In the genomic region with DNA sequence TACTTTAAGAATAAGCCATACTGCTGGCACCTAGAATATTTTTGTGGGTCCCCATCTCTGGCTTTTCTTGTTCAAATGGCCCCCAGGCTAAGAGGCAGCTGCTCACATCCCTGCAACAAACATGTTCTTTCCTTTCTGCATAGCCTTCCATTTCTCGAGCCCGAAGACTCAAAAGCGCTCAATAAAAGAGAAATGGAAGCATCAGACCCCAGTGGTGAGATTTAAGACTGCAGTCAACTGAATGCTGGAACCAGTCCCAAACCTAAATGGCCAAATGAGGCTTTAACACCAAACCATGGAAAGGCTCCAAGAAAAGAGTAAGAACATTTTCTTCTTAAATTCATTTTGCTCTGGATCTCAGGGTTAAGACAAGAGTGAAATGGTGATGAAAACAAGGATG, we compare ENCODE assay signal across 7 cellular contexts.
DNase-seq lines count a peak whose midpoint lies in the region; ATAC-seq and TF ChIP-seq lines count a peak whose summit lies in the region.

No MANE protein-coding gene starts in this region.

- H3K36me3 Mint-ChIP-seq in HFFc6 (ENCODE audit: low read depth): peaks cover 18% of the 10 kb centered on the region
- peaks cover 0 to 34% (median 15%) of the 10 kb centered on the region in 3 donors for H3K36me3 Mint-ChIP-seq in naive thymus-derived CD8-positive, alpha-beta T cell

- ATAC-seq in naive thymus-derived CD8-positive, alpha-beta T cell: no peak
- no peak for ATAC-seq in HG02840 (IDR thresholded peaks at IDR 0.05; ENCODE audit: low FRiP score, unreplicated experiment)
- ATAC-seq in HG03045 (IDR thresholded peaks at IDR 0.05; ENCODE audit: unreplicated experiment): no peak

- no peaks in the 10 kb centered on the region; the same call in 1 of the 2 replicates for H3K27me3 Mint-ChIP-seq in HFFc6 (ENCODE audit: insufficient read depth)
- H3K27me3 Mint-ChIP-seq in naive thymus-derived CD8-positive, alpha-beta T cell: no peaks in the 10 kb centered on the region

- POLR2A ChIA-PET in naive thymus-derived CD8-positive, alpha-beta T cell (lab: Charles Lee): interaction anchor here (0.8 to 2.3 kb wide), 3 partner anchors 8 to 40 kb away, joined by 3 to 7 read pairs (median 5); no protein-coding TSS in a partner anchor

- H3K27ac Mint-ChIP-seq in HFFc6: no peak overlapping the region
- peak overlapping the region in 9 of 10 donors; percentile 34 to 98 (median 91) for H3K27ac Mint-ChIP-seq in naive thymus-derived CD8-positive, alpha-beta T cell

- no peak overlapping the region for H3K4me3 Mint-ChIP-seq in HFFc6
- no peak overlapping the region for H3K4me3 Mint-ChIP-seq in naive thymus-derived CD8-positive, alpha-beta T cell

- peaks cover 34% of the 10 kb centered on the region for H3K4me1 Mint-ChIP-seq in HFFc6 (ENCODE audit: low read depth)
- H3K4me1 Mint-ChIP-seq in naive thymus-derived CD8-positive, alpha-beta T cell: peaks cover 34 to 91% (median 82%) of the 10 kb centered on the region in 4 donors

- in situ Hi-C loops in brain microvascular endothelial cell (cut with HindIII; ENCODE audit: low pct_ligation_motif_present, low sequenced_read_pairs): no loop called here

- H3K9me3 Mint-ChIP-seq in HFFc6: peaks cover 3% of the 10 kb centered on the region; the same call in 1 of the 2 replicates
- H3K9me3 Mint-ChIP-seq in naive thymus-derived CD8-positive, alpha-beta T cell: peaks cover 0 to 13% (median 3%) of the 10 kb centered on the region in 9 donors

- DNase-seq in DMS 273 (lab: John Stamatoyannopoulos, UW; ENCODE audit: unreplicated experiment): peak; percentile 73
- no peak for DNase-seq in HFFc6
- DNase-seq in brain microvascular endothelial cell: no peak
- DNase-seq in naive thymus-derived CD8-positive, alpha-beta T cell: no peak
- DNase-seq in central memory CD4-positive, alpha-beta T cell: no peak

- no peaks in the 10 kb centered on the region for H3K36me3 ChIP-seq in brain microvascular endothelial cell (replicated peaks)

- no peak overlapping the region for H3K27ac ChIP-seq in brain microvascular endothelial cell

- TF ChIP-seq CTCF in HFFc6 (IDR thresholded peaks at IDR 0.05): peak; percentile 68
- TF ChIP-seq CTCF in brain microvascular endothelial cell (IDR thresholded peaks at IDR 0.05; ENCODE audit: low read depth, low read length, missing control alignments): peak; percentile 63

- no peak overlapping the region for H3K4me3 ChIP-seq in brain microvascular endothelial cell (ENCODE audit: low read depth, low read length)

- no peaks in the 10 kb centered on the region for H3K27me3 ChIP-seq in brain microvascular endothelial cell (replicated peaks)
